In genomic region chr1:233859446-233859845, GRCh38 we compare ENCODE assay signal across 22 cellular contexts. TPM values are rescaled to one million over a fixed set of nuclear protein-coding genes. Genes with fewer than 3 reads are reported as not detected.
"Had no signal": no experiment of that assay in that cellular context is flagged by ENCODE, and none has a peak within 500 bp of the region (broad histone marks: within the 10 kb centered on the region; RNA-seq: fewer than 3 reads in every experiment).

No MANE protein-coding gene starts in this region.

- H3K9me3 ChIP-seq: right atrium auricular region, tibial nerve, uterus had no signal

- H3K27me3 ChIP-seq: right atrium auricular region, tibial nerve, uterus had no signal

- H3K36me3 ChIP-seq: right atrium auricular region, tibial nerve, uterus had no signal

- H3K4me1 ChIP-seq: right atrium auricular region, tibial nerve, uterus had no signal

- H3K27ac ChIP-seq: epithelial cell of prostate, foreskin keratinocyte, right atrium auricular region, tibial nerve, uterus had no signal

- DNase-seq: activated CD4-positive, alpha-beta T cell treated with anti-CD3 and anti-CD28 coated beads for 48 hours; activated CD4-positive, CD25-positive, alpha-beta regulatory T cell; activated CD8-positive, alpha-beta T cell treated with anti-CD3 and anti-CD28 coated beads for 36 hours; activated naive CD4-positive, alpha-beta T cell treated with anti-CD3 and anti-CD28 coated beads, Interleukin-2, amount 50 U/mL, for 16 hours; activated T-cell treated with anti-CD3 and anti-CD28 coated beads, Interleukin-2, amount 50 U/mL, for 4 hours; effector CD8-positive, alpha-beta T cell; foreskin keratinocyte; glutamatergic neuron; nephron progenitor cell; stimulated activated naive CD8-positive, alpha-beta T cell treated with anti-CD3 and anti-CD28 coated beads, Interleukin-15, Interleukin-2, amounts not matched to agents 100 U/mL and 50 U/mL, for 24 hours; substantia nigra; T-helper 1 cell; T-helper 9 cell; uterus had no signal

- H3K4me3 ChIP-seq: right atrium auricular region, tibial nerve, uterus had no signal

- ATAC-seq: activated CD8-positive, alpha-beta T cell treated with anti-CD3 and anti-CD28 coated beads for 36 hours; activated T-cell treated with anti-CD3 and anti-CD28 coated beads, Interleukin-2, amount 50 U/mL, for 4 hours; foreskin keratinocyte; stimulated activated naive CD8-positive, alpha-beta T cell treated with anti-CD3 and anti-CD28 coated beads, Interleukin-15, Interleukin-2, amounts not matched to agents 100 U/mL and 50 U/mL, for 24 hours had no signal

- FAIRE-seq: astrocyte, keratinocyte had no signal

RNA-seq across cellular contexts. Expression of gene SLC35F3, which starts 45.0 kb away (rescaled TPM):
- total RNA-seq: lung microvascular endothelial cell, myocyte, posterior vena cava, right atrium auricular region had no signal
